Comparison of ENCODE assay signal across 30 cellular contexts in genomic region chr10:72020914-72021754, GRCh38. TPM values are rescaled to one million over a fixed set of nuclear protein-coding genes. Genes with fewer than 3 reads are reported as not detected.
DNase-seq lines count a peak whose midpoint lies in the region; ATAC-seq and TF ChIP-seq lines count a peak whose summit lies in the region.
"Had no signal": no experiment of that assay in that cellular context is flagged by ENCODE, and none has a peak within 500 bp of the region (broad histone marks: within the 10 kb centered on the region; RNA-seq: fewer than 3 reads in every experiment).

No MANE protein-coding gene starts in this region.

- H3K27ac ChIP-seq in right lobe of liver = no peak overlapping the region
- H3K27ac ChIP-seq in uterus = peak overlapping the region; percentile 56 to 58
- H3K27ac ChIP-seq: GM23248, ovary had no signal

- H3K27ac Mint-ChIP-seq in natural killer cell treated with Interleukin-12 subunit alpha and Interleukin-12 subunit beta and Interleukin-15 and Interleukin-18, amount 100 ng/mL, for 72 hours = peak overlapping the region; percentile 4 to 30
- H3K27ac Mint-ChIP-seq in natural killer cell (no peak overlapping the region), HFFc6 (no peak overlapping the region)
- H3K27ac Mint-ChIP-seq: activated CD8-positive, alpha-beta memory T cell treated with anti-CD3 and anti-CD28 coated beads, Interleukin-2, amount 10 ng/mL, durations not matched to agents 7 days and 5 days; memory B cell; WTC11 had no signal

- H3K27me3 Mint-ChIP-seq in natural killer cell treated with Interleukin-12 subunit alpha and Interleukin-12 subunit beta and Interleukin-15 and Interleukin-18, amount 100 ng/mL, for 72 hours = peaks cover 6 to 15% of the 10 kb centered on the region in 2 donors
- no peaks in the 10 kb centered on the region for H3K27me3 Mint-ChIP-seq in natural killer cell (ENCODE audit: low read depth in 2 of 2)
- peaks cover 13% of the 10 kb centered on the region for H3K27me3 Mint-ChIP-seq in HFFc6 (ENCODE audit: insufficient read depth)

- H3K36me3 ChIP-seq in right lobe of liver (no peaks in the 10 kb centered on the region), uterus (no peaks in the 10 kb centered on the region), HAP-1 (replicated peaks) (no peaks in the 10 kb centered on the region)
- H3K36me3 ChIP-seq: ovary had no signal

- intact Hi-C loops in natural killer cell (cut with micrococcal nuclease) = no loop called here
- intact Hi-C loops in right lobe of liver (cut with DNase I) = no loop called here
- intact Hi-C loops in uterus (cut with DNase I; ENCODE audit: low total_unique reads) = no loop called here

- H3K4me3 Mint-ChIP-seq in natural killer cell treated with Interleukin-12 subunit alpha and Interleukin-12 subunit beta and Interleukin-15 and Interleukin-18, amount 100 ng/mL, for 72 hours = no peak overlapping the region
- H3K4me3 Mint-ChIP-seq in natural killer cell (no peak overlapping the region), HFFc6 (no peak overlapping the region)
- H3K4me3 Mint-ChIP-seq: activated CD8-positive, alpha-beta memory T cell treated with anti-CD3 and anti-CD28 coated beads, Interleukin-2, amount 10 ng/mL, durations not matched to agents 7 days and 5 days; memory B cell; WTC11 had no signal

- H3K9me3 ChIP-seq in right lobe of liver (no peaks in the 10 kb centered on the region), uterus (no peaks in the 10 kb centered on the region), HAP-1 (no peaks in the 10 kb centered on the region)
- H3K9me3 ChIP-seq: ovary had no signal

- H3K27me3 ChIP-seq in right lobe of liver (no peaks in the 10 kb centered on the region), uterus (no peaks in the 10 kb centered on the region), HAP-1 (ENCODE audit: low read depth) (no peaks in the 10 kb centered on the region)
- H3K27me3 ChIP-seq: ovary had no signal

- H3K4me1 ChIP-seq in right lobe of liver (no peaks in the 10 kb centered on the region), uterus (peaks cover 5 to 9% of the 10 kb centered on the region in 2 donors), HAP-1 (no peaks in the 10 kb centered on the region)

- H3K4me1 Mint-ChIP-seq in natural killer cell treated with Interleukin-12 subunit alpha and Interleukin-12 subunit beta and Interleukin-15 and Interleukin-18, amount 100 ng/mL, for 72 hours (ENCODE audit: low read depth in 2 of 2) = peaks cover 5 to 7% of the 10 kb centered on the region in 2 donors
- peaks cover 5 to 7% of the 10 kb centered on the region in 2 donors for H3K4me1 Mint-ChIP-seq in natural killer cell
- peaks cover 21% of the 10 kb centered on the region for H3K4me1 Mint-ChIP-seq in HFFc6 (ENCODE audit: low read depth)

- H3K36me3 Mint-ChIP-seq in natural killer cell treated with Interleukin-12 subunit alpha and Interleukin-12 subunit beta and Interleukin-15 and Interleukin-18, amount 100 ng/mL, for 72 hours = no peaks in the 10 kb centered on the region
- H3K36me3 Mint-ChIP-seq in natural killer cell = no peaks in the 10 kb centered on the region
- H3K36me3 Mint-ChIP-seq in HFFc6 (ENCODE audit: low read depth) = no peaks in the 10 kb centered on the region
- H3K36me3 Mint-ChIP-seq: activated CD8-positive, alpha-beta memory T cell treated with anti-CD3 and anti-CD28 coated beads, Interleukin-2, amount 10 ng/mL, durations not matched to agents 7 days and 5 days; memory B cell; WTC11 had no signal

- no peak for ATAC-seq in natural killer cell treated with Interleukin-12 subunit alpha and Interleukin-12 subunit beta and Interleukin-15 and Interleukin-18, amount 100 ng/mL, for 72 hours
- ATAC-seq in natural killer cell = no peak
- ATAC-seq in right lobe of liver = peak; percentile 36 to 58 (median 42)
- ATAC-seq: activated CD8-positive, alpha-beta memory T cell treated with anti-CD3 and anti-CD28 coated beads, Interleukin-2, amount 10 ng/mL, durations not matched to agents 7 days and 5 days; Right ventricle myocardium inferior; WTC11 had no signal

- no peak for TF ChIP-seq CTCF in natural killer cell (IDR thresholded peaks at IDR 0.05)
- no peak for TF ChIP-seq CTCF in right lobe of liver (IDR thresholded peaks at IDR 0.05)
- TF ChIP-seq CTCF in uterus (IDR thresholded peaks at IDR 0.05) = no peak
- no peak for TF ChIP-seq CTCF in HFFc6 (IDR thresholded peaks at IDR 0.05)

- in situ Hi-C loops in HAP-1 (cut with MboI; ENCODE audit: low sequenced_read_pairs) = no loop called here

- WGBS in right lobe of liver (ENCODE audit: insufficient coverage, low coverage, low lambda C conversion rate, missing lambda C conversion rate) = 45% methylated on average over 6 of the region's 7 CpGs

- DNase-seq in natural killer cell treated with Interleukin-12 subunit alpha and Interleukin-12 subunit beta and Interleukin-15 and Interleukin-18, amount 100 ng/mL, for 72 hours (ENCODE audit: low spot score) = no peak
- DNase-seq in natural killer cell = no peak
- DNase-seq in amniotic epithelial cell (ENCODE audit: low read depth) = peak; percentile 86
- DNase-seq in right lobe of liver = no peak
- no peak for DNase-seq in uterus
- DNase-seq in HAP-1 (ENCODE audit: low spot score in 2 of 2) = no peak
- DNase-seq in HFFc6 = no peak
- no peak for DNase-seq in hypothalamus (lab: John Stamatoyannopoulos, UW)
- DNase-seq: activated CD4-positive, alpha-beta T cell treated with anti-CD3 and anti-CD28 coated beads, Interleukin-2, amount 50 U/mL, for 1 hour; activated CD8-positive, alpha-beta memory T cell treated with anti-CD3 and anti-CD28 coated beads, Interleukin-2, amount 10 ng/mL, durations not matched to agents 7 days and 5 days; activated naive CD4-positive, alpha-beta T cell treated with Interleukin-2 at 50 U/mL for 16 hours; activated T-cell treated with anti-CD3 and anti-CD28 coated beads, Interleukin-2, amount 50 U/mL, for 48 hours; amniotic stem cell; effector CD4-positive, alpha-beta T cell; foreskin fibroblast; GM23248; NCI-H1417 treated with DMSO at 0.1 percent for 48 hours; NCI-H2081; NCI-H2227 treated with DMSO at 0.1 percent for 48 hours; ovary; retina; stimulated activated CD4-positive, alpha-beta T cell treated with anti-CD3 and anti-CD28 coated beads, Interleukin-2, amount 100 ng/mL, for 24 hours; SW 1271; T1000; trophoblast cell had no signal

- H3K4me3 ChIP-seq in right lobe of liver = no peak overlapping the region
- no peak overlapping the region for H3K4me3 ChIP-seq in uterus
- H3K4me3 ChIP-seq in HAP-1 = no peak overlapping the region
- H3K4me3 ChIP-seq: GM23248, ovary, smooth muscle cell had no signal

- TF ChIP-seq POLR2A in right lobe of liver (IDR thresholded peaks at IDR 0.05) (no peak), uterus (IDR thresholded peaks at IDR 0.05) (no peak)

- H3K9me3 Mint-ChIP-seq in natural killer cell treated with Interleukin-12 subunit alpha and Interleukin-12 subunit beta and Interleukin-15 and Interleukin-18, amount 100 ng/mL, for 72 hours = no peaks in the 10 kb centered on the region
- H3K9me3 Mint-ChIP-seq in natural killer cell = no peaks in the 10 kb centered on the region
- no peaks in the 10 kb centered on the region for H3K9me3 Mint-ChIP-seq in HFFc6
- H3K9me3 Mint-ChIP-seq: memory B cell, WTC11 had no signal

RNA-seq across cellular contexts. Expression of gene CHST3, which starts 56.9 kb away (rescaled TPM):
- total RNA-seq in natural killer cell treated with Interleukin-12 subunit alpha and Interleukin-12 subunit beta and Interleukin-15 and Interleukin-18, amount 100 ng/mL, for 72 hours = not detected
- not detected for total RNA-seq in natural killer cell
- total RNA-seq in right lobe of liver = 1 to 10 TPM in 5 of 6 experiments, under 1 TPM in 1; 0.81 to 2.5 (median 1.8) TPM
- total RNA-seq in uterus = 10 to 100 TPM; 12.3 to 44.7 (median 28.1) TPM
- 10 to 100 TPM; 34.9 to 48.1 (median 40.3) TPM for total RNA-seq in HFFc6 (2021; fragmentation: NEBNext Ultra II Directional; extraction: Animal tissue kit (Norgen Biotek cat#: 25700))
- total RNA-seq: OCI-LY7 had no signal

Comparison
In these comparisons a context has a peak if more than half of its experiments do, and no peak if none do; other contexts are left out.
1. H3K27ac Mint-ChIP-seq: peak in natural killer cell treated with Interleukin-12 subunit alpha and Interleukin-12 subunit beta and Interleukin-15 and Interleukin-18, amount 100 ng/mL, for 72 hours (2 of 2); none in natural killer cell (0 of 2) and HFFc6 (single experiment).
2. ATAC-seq: peak in right lobe of liver (4 of 4); none in natural killer cell treated with Interleukin-12 subunit alpha and Interleukin-12 subunit beta and Interleukin-15 and Interleukin-18, amount 100 ng/mL, for 72 hours (0 of 2) and natural killer cell (0 of 3).
3. H3K27ac ChIP-seq: peak in uterus (2 of 2); none in right lobe of liver (0 of 3).